ENCODE assay signal across 2 cellular contexts in the genomic region with DNA sequence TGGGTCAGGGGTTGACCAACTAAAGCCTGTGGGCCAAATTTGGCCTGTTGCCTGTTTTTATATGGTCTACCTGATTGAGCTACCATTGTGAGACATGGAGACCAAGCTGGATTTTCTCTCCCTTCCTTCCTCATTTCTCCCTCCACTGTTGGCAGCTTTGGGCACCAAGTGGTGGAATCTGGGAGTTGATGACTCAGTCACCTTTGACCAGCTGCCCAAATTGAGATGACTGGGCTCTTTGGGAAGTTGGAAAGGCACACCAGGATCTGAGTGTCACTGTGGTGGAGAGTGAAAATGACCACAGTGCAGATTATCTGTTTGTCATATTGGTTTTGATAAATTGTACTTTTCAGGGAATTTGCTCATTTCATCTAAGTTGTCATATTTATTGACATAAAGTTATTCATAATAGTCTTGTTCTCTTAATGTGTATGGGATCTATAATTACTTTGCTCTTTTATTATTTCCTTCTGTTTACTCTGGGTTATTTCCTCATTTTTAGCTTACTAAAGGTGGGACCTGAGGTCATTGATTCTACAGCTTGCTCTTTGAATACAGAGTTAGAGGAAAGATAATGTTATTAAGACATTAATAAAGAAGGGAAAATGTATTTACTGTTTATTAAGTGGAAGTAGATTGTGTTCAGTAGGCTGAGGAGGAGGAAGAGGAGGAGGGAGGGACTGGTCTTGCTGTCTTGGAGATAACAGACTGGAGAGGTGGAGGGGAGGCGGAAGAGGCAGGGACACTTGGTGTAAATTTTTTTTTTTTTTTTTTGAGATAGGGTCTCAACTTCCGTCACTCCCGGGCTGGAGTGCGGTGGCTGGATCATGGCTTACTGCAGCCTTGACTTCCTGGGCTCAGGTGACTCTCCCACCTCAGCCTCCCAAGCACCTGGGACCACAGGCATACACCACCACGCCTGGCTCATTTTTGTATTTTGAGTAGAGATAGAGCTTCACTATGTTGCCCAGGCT.
A peak's percentile ranks its signal among the peaks of the same experiment; 100 is the strongest.
TF ChIP-seq lines count a peak whose summit lies in the region.

No MANE protein-coding gene starts in this region.

TF ChIP-seq in A549, 52 proteins besides CTCF, POLR2A, EP300 and RAD21 (continued from another document):
- TF ChIP-seq, protein P1, sequence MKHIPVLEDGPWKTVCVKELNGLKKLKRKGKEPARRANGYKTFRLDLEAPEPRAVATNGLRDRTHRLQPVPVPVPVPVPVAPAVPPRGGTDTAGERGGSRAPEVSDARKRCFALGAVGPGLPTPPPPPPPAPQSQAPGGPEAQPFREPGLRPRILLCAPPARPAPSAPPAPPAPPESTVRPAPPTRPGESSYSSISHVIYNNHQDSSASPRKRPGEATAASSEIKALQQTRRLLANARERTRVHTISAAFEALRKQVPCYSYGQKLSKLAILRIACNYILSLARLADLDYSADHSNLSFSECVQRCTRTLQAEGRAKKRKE (CRISPR knock-in tag; IDR thresholded peaks at IDR 0.05; ENCODE audit: low read depth), result peak; percentile 25; the same call in 1 of the 2 replicates
- TF ChIP-seq BHLHE40 (IDR thresholded peaks at IDR 0.05; ENCODE audit: low read depth, low read length) (no peak), HDAC2 (IDR thresholded peaks at IDR 0.05) (no peak), USF2 (IDR thresholded peaks at IDR 0.05) (no peak), GATA3 (IDR thresholded peaks at IDR 0.05; ENCODE audit: borderline replicate concordance) (peak; percentile 50; the same call in 1 of the 2 replicates), MAFK (IDR thresholded peaks at IDR 0.05; ENCODE audit: partially characterized antibody) (peak; percentile 97), EHMT2 (IDR thresholded peaks at IDR 0.05; ENCODE audit: low read depth) (no peak), REST (IDR thresholded peaks at IDR 0.05) (no peak), NFE2L2 (conservative IDR thresholded peaks at IDR 0.05; ENCODE audit: low read length) (peak; percentile 70), CHD2 (IDR thresholded peaks at IDR 0.05; ENCODE audit: low read length, partially characterized antibody) (no peak), CBX2 (IDR thresholded peaks at IDR 0.05; ENCODE audit: borderline replicate concordance, low read depth) (no peak), MAX (IDR thresholded peaks at IDR 0.05) (peak; percentile 60), HMGXB4 (CRISPR knock-in tag; IDR thresholded peaks at IDR 0.05; ENCODE audit: borderline replicate concordance) (no peak)
TF ChIP-seq in A549: peak in this region for 7.

TF ChIP-seq in liver, 16 proteins besides CTCF, POLR2A, EP300 and RAD21 (continued from another document):
- TF ChIP-seq ZBTB33 (IDR thresholded peaks at IDR 0.05) (no peak), HNF4A (conservative IDR thresholded peaks at IDR 0.05) (peak; percentile 52 to 57), YY1 (IDR thresholded peaks at IDR 0.05) (peak; percentile 27)
